8 cellular contexts compared by ENCODE assay signal in the genomic region with DNA sequence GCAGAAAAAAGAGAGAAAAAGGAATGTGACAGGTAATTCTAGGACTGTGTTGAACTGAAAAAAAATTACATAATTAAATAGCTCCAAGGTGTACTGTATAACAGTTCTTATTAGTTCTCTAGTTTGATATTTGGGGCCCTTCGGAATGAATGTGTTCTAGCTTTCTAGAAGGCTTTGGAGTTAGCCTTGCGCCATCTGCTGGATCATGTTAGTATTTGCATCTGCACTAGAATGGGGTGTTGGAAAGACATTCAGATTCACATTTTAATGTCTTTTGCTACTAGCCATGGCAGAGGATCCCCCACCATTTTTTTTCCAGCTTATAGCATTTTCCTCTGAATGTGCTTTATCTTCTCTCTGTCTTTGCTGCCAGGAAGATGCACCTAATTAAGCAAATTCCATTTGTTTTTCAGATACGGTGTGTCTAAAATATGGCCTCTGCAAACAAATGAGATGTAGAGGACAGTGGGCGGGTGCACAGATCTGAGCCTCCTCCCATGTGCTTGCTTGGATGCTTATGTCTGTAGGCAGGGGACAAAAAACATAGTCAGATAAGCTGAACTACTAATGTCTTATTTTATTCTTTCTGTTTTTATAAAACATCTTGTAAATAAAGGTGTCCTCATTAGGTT.
DNase-seq lines count a peak whose midpoint lies in the region; ATAC-seq and TF ChIP-seq lines count a peak whose summit lies in the region.

No MANE protein-coding gene starts in this region.

- peaks cover 5% of the 10 kb centered on the region for H3K9me3 Mint-ChIP-seq in glutamatergic neuron (ENCODE audit: unreplicated experiment)

- no peak overlapping the region for H3K4me3 ChIP-seq in OCI-LY1 (ENCODE audit: low read depth, low read length, poor library complexity, severe bottlenecking)
- no peak overlapping the region for H3K4me3 ChIP-seq in prostate gland

- H3K4me2 ChIP-seq in OCI-LY1 (ENCODE audit: low read length): no peak overlapping the region

- peak overlapping the region; percentile 50 for H3K27ac Mint-ChIP-seq in glutamatergic neuron (ENCODE audit: unreplicated experiment)

- H3K9me2 ChIP-seq in OCI-LY1 (ENCODE audit: low read depth, low read length): no peaks in the 10 kb centered on the region

- H3K36me3 Mint-ChIP-seq in glutamatergic neuron (ENCODE audit: unreplicated experiment): no peaks in the 10 kb centered on the region

- H3F3A ChIP-seq in OCI-LY1 (ENCODE audit: insufficient read depth, low read length): no peaks in the 10 kb centered on the region

- no peaks in the 10 kb centered on the region for H4K20me1 ChIP-seq in OCI-LY1 (ENCODE audit: insufficient read depth, low read length)

- H3K27ac ChIP-seq in OCI-LY1 (ENCODE audit: low read depth, low read length, poor library complexity, severe bottlenecking): no peak overlapping the region
- H3K27ac ChIP-seq in prostate gland: no peak overlapping the region

- no peaks in the 10 kb centered on the region for H3K79me2 ChIP-seq in OCI-LY1 (ENCODE audit: insufficient read depth, low read length)

- peak; percentile 86 for TF ChIP-seq CTCF in OCI-LY1 (IDR thresholded peaks at IDR 0.05; ENCODE audit: low read length)
- TF ChIP-seq CTCF in glutamatergic neuron (IDR thresholded peaks at IDR 0.05; ENCODE audit: partially characterized antibody, unreplicated experiment): peak; percentile 77
- TF ChIP-seq CTCF in prostate gland (IDR thresholded peaks at IDR 0.05): peak; percentile 52 to 78 (median 67)

- DNase-seq in GDM1 (lab: John Stamatoyannopoulos, UW): peak; percentile 47
- DNase-seq in HuH-7 (ENCODE audit: low spot score): peak; percentile 32
- peak; percentile 35 for DNase-seq in activated naive CD4-positive, alpha-beta T cell treated with Interleukin-2 at 50 U/mL for 16 hours
- peak; percentile 60 for DNase-seq in glutamatergic neuron
- peak; percentile 55 for DNase-seq in prostate gland (ENCODE audit: low spot score)

- 33% methylated on average over 4 of the region's 4 CpGs for WGBS in prostate gland

- H3K4me1 ChIP-seq in OCI-LY1 (ENCODE audit: insufficient read depth, low read length, severe bottlenecking) (no peaks in the 10 kb centered on the region), prostate gland (replicated peaks) (no peaks in the 10 kb centered on the region)

- peaks cover 16% of the 10 kb centered on the region for H3K4me1 Mint-ChIP-seq in glutamatergic neuron (ENCODE audit: low read depth, unreplicated experiment)

- peak; percentile 78 for ATAC-seq in GM21576 (IDR thresholded peaks at IDR 0.05; ENCODE audit: unreplicated experiment)
- no peak for ATAC-seq in GM19324 (IDR thresholded peaks at IDR 0.05; ENCODE audit: low FRiP score, unreplicated experiment)

- H3K27me3 ChIP-seq in OCI-LY1 (ENCODE audit: insufficient read depth, low read length) (no peaks in the 10 kb centered on the region), prostate gland (replicated peaks; ENCODE audit: insufficient read depth) (no peaks in the 10 kb centered on the region)

- no peak overlapping the region; the same call in 1 of the 2 replicates for H2AFZ ChIP-seq in OCI-LY1 (ENCODE audit: low read length)

- no peak for TF ChIP-seq POLR2A in prostate gland (IDR thresholded peaks at IDR 0.05)

- no peak overlapping the region for H3K4me3 Mint-ChIP-seq in glutamatergic neuron (ENCODE audit: unreplicated experiment)

- no peaks in the 10 kb centered on the region for H3K9me3 ChIP-seq in OCI-LY1 (ENCODE audit: low read length)
- no peaks in the 10 kb centered on the region for H3K9me3 ChIP-seq in prostate gland

- intact Hi-C loops in prostate gland (cut with DNase I): no loop called here

- no peak overlapping the region for H3K9ac ChIP-seq in OCI-LY1 (ENCODE audit: low read length)

- H3K36me3 ChIP-seq in OCI-LY1 (ENCODE audit: insufficient read depth, low read length) (no peaks in the 10 kb centered on the region), prostate gland (no peaks in the 10 kb centered on the region)

- H3K27me3 Mint-ChIP-seq in glutamatergic neuron (ENCODE audit: unreplicated experiment): no peaks in the 10 kb centered on the region
